9 cellular contexts compared by ENCODE assay signal in genomic region chr20:23086056-23086551, GRCh38. TPM values are rescaled to one million over a fixed set of nuclear protein-coding genes. Genes with fewer than 3 reads are reported as not detected.
DNase-seq lines count a peak whose midpoint lies in the region; ATAC-seq and TF ChIP-seq lines count a peak whose summit lies in the region.
"Had no signal": no experiment of that assay in that cellular context is flagged by ENCODE, and none has a peak within 500 bp of the region (broad histone marks: within the 10 kb centered on the region; RNA-seq: fewer than 3 reads in every experiment).

Gene CD93 (minus strand): TSS chr20:23086324. CDS start chr20:23086192, 132 bp downstream.

- 34 to 40% methylated on average over 9 to 27 of the region's 27 CpGs for WGBS in testis, 2 donors
- WGBS in endodermal cell (ENCODE audit: insufficient coverage in 1 of 2, insufficient read length in 1 of 2), 2 experiments: 91 to 93% methylated on average over 17 to 27 of the region's 27 CpGs

- H3K36me3 ChIP-seq in testis (ENCODE audit: low read depth, missing control alignments) (no peaks in the 10 kb centered on the region), endodermal cell (ENCODE audit: control insufficient read depth, insufficient read depth, low read length) (no peaks in the 10 kb centered on the region)

- ATAC-seq in activated T-cell treated with anti-CD3 and anti-CD28 coated beads, Interleukin-2, amount 50 U/mL, for 4 hours: peak; percentile 52 to 79
- peak; percentile 96 to 98 for ATAC-seq in activated T-cell treated with anti-CD3 and anti-CD28 coated beads, Interleukin-2, amount 50 U/mL, for 72 hours (replicated peaks in 1 of 2)
- peak; percentile 67 for ATAC-seq in left lobe of liver
- ATAC-seq in GM21619 (IDR thresholded peaks at IDR 0.05; ENCODE audit: unreplicated experiment): no peak

- peaks cover 2% of the 10 kb centered on the region for H3K27me3 Mint-ChIP-seq in activated T-cell treated with anti-CD3 and anti-CD28 coated beads, Interleukin-2, amount 50 U/mL, for 4 hours (ENCODE audit: low read depth)
- no peaks in the 10 kb centered on the region for H3K27me3 Mint-ChIP-seq in activated T-cell treated with anti-CD3 and anti-CD28 coated beads, Interleukin-2, amount 50 U/mL, for 72 hours (ENCODE audit: low read depth)
- H3K27me3 Mint-ChIP-seq in endodermal cell (ENCODE audit: insufficient read depth) (no peaks in the 10 kb centered on the region), nephron progenitor cell (ENCODE audit: low read depth, poor library complexity) (peaks cover 6% of the 10 kb centered on the region)

- intact Hi-C loops in testis (cut with DNase I; ENCODE audit: low total_unique reads): no loop called here

- TF ChIP-seq POLR2A in testis (IDR thresholded peaks at IDR 0.05): no peak

- TF ChIP-seq CTCF in testis (IDR thresholded peaks at IDR 0.05) (no peak), endodermal cell (conservative IDR thresholded peaks at IDR 0.05) (no peak), nephron progenitor cell (IDR thresholded peaks at IDR 0.05) (no peak)

- DNase-seq in activated T-cell treated with anti-CD3 and anti-CD28 coated beads, Interleukin-2, amount 50 U/mL, for 4 hours: no peak
- DNase-seq in activated T-cell treated with anti-CD3 and anti-CD28 coated beads, Interleukin-2, amount 50 U/mL, for 1 hour: no peak
- DNase-seq in activated T-cell treated with anti-CD3 and anti-CD28 coated beads, Interleukin-2, amount 50 U/mL, for 72 hours: peak; percentile 27 to 47
- DNase-seq in left lobe of liver (ENCODE audit: low spot score) (no peak), testis (peak; percentile 45), endodermal cell (no peak), nephron progenitor cell (no peak)

- H3K9ac ChIP-seq in endodermal cell (ENCODE audit: extremely low read depth, low read length, poor library complexity, severe bottlenecking): no peak within 1 kb of the TSS

- H3K4me1 Mint-ChIP-seq in activated T-cell treated with anti-CD3 and anti-CD28 coated beads, Interleukin-2, amount 50 U/mL, for 4 hours (ENCODE audit: low read depth): peaks cover 9% of the 10 kb centered on the region
- H3K4me1 Mint-ChIP-seq in activated T-cell treated with anti-CD3 and anti-CD28 coated beads, Interleukin-2, amount 50 U/mL, for 72 hours (ENCODE audit: low read depth): peaks cover 15% of the 10 kb centered on the region
- H3K4me1 Mint-ChIP-seq in endodermal cell (peaks cover 7% of the 10 kb centered on the region), nephron progenitor cell (peaks cover 50% of the 10 kb centered on the region)

- no peaks in the 10 kb centered on the region for H3K36me3 Mint-ChIP-seq in activated T-cell treated with anti-CD3 and anti-CD28 coated beads, Interleukin-2, amount 50 U/mL, for 4 hours (ENCODE audit: insufficient read depth)
- no peaks in the 10 kb centered on the region for H3K36me3 Mint-ChIP-seq in activated T-cell treated with anti-CD3 and anti-CD28 coated beads, Interleukin-2, amount 50 U/mL, for 72 hours (ENCODE audit: insufficient read depth in 2 of 2)
- H3K36me3 Mint-ChIP-seq in endodermal cell (ENCODE audit: low read depth) (no peaks in the 10 kb centered on the region), nephron progenitor cell (ENCODE audit: low read depth) (no peaks in the 10 kb centered on the region)

- no peaks in the 10 kb centered on the region for H3K27me3 ChIP-seq in testis
- H3K27me3 ChIP-seq in endodermal cell (ENCODE audit: control insufficient read depth, insufficient read depth, low read length, poor library complexity, severe bottlenecking): no peaks in the 10 kb centered on the region

- H3K9me3 Mint-ChIP-seq in activated T-cell treated with anti-CD3 and anti-CD28 coated beads, Interleukin-2, amount 50 U/mL, for 4 hours: no peaks in the 10 kb centered on the region
- no peaks in the 10 kb centered on the region for H3K9me3 Mint-ChIP-seq in activated T-cell treated with anti-CD3 and anti-CD28 coated beads, Interleukin-2, amount 50 U/mL, for 72 hours
- no peaks in the 10 kb centered on the region for H3K9me3 Mint-ChIP-seq in endodermal cell
- H3K9me3 Mint-ChIP-seq in nephron progenitor cell: no peaks in the 10 kb centered on the region

- H3K4me3 ChIP-seq in testis: peak within 1 kb of the TSS; percentile 33 to 56
- no peak within 1 kb of the TSS for H3K4me3 ChIP-seq in endodermal cell (ENCODE audit: low read length)

- peak within 1 kb of the TSS; percentile 25 for H3K27ac Mint-ChIP-seq in activated T-cell treated with anti-CD3 and anti-CD28 coated beads, Interleukin-2, amount 50 U/mL, for 72 hours
- H3K27ac Mint-ChIP-seq in endodermal cell (no peak within 1 kb of the TSS), nephron progenitor cell (no peak within 1 kb of the TSS)

- H3K9me3 ChIP-seq in testis: no peaks in the 10 kb centered on the region
- no peaks in the 10 kb centered on the region for H3K9me3 ChIP-seq in endodermal cell (ENCODE audit: control insufficient read depth, low read length)

- peak within 1 kb of the TSS; percentile 82 to 91 for H3K27ac ChIP-seq in testis
- H3K27ac ChIP-seq in endodermal cell (ENCODE audit: low read depth, low read length): no peak within 1 kb of the TSS
- H3K27ac ChIP-seq: C4-2B had no signal

- H3K4me1 ChIP-seq in testis (peaks cover 43% of the 10 kb centered on the region), endodermal cell (ENCODE audit: control insufficient read depth, insufficient read depth, low read length) (no peaks in the 10 kb centered on the region)

- H3K4me3 Mint-ChIP-seq in activated T-cell treated with anti-CD3 and anti-CD28 coated beads, Interleukin-2, amount 50 U/mL, for 4 hours: peak within 1 kb of the TSS; percentile 5
- peak within 1 kb of the TSS; percentile 66 to 80 for H3K4me3 Mint-ChIP-seq in activated T-cell treated with anti-CD3 and anti-CD28 coated beads, Interleukin-2, amount 50 U/mL, for 72 hours
- H3K4me3 Mint-ChIP-seq in endodermal cell (no peak within 1 kb of the TSS), nephron progenitor cell (no peak within 1 kb of the TSS)

RNA-seq across cellular contexts. Expression of gene CD93, which starts in this region (rescaled TPM):
- total RNA-seq in activated T-cell treated with anti-CD3 and anti-CD28 coated beads, Interleukin-2, amount 50 U/mL, for 4 hours: under 1 TPM; 0.18 to 0.76 (median 0.30) TPM
- total RNA-seq in activated T-cell treated with anti-CD3 and anti-CD28 coated beads, Interleukin-2, amount 50 U/mL, for 72 hours: 1 to 10 TPM in 1 of 2 donors, under 1 TPM in 1; 0.36 to 2.0 TPM
- total RNA-seq in left lobe of liver (4.8 TPM), testis (10 to 100 TPM in 1 of 2 donors, 1 to 10 TPM in 1; 9.4 to 14.2 TPM), endodermal cell (under 1 TPM in 1 of 2 donors, not detected in 1; 0.04 TPM)
- 14.8 TPM for polyA plus RNA-seq in testis (ENCODE audit: insufficient read depth, low read depth, low replicate concordance)
- 0.07 TPM for polyA plus RNA-seq in endodermal cell (2013, experiment 1 of 2)
- 0.04 TPM for polyA plus RNA-seq in endodermal cell (2013, experiment 2 of 2)

Comparison
In these comparisons a context has a peak if more than half of its experiments do, and no peak if none do; other contexts are left out.
1. DNase-seq: peak in activated T-cell treated with anti-CD3 and anti-CD28 coated beads, Interleukin-2, amount 50 U/mL, for 72 hours (2 of 2) and testis (single experiment); none in activated T-cell treated with anti-CD3 and anti-CD28 coated beads, Interleukin-2, amount 50 U/mL, for 4 hours (single experiment), activated T-cell treated with anti-CD3 and anti-CD28 coated beads, Interleukin-2, amount 50 U/mL, for 1 hour (single experiment), left lobe of liver (single experiment), endodermal cell (single experiment) and nephron progenitor cell (single experiment).
2. Peak in ATAC-seq in activated T-cell treated with anti-CD3 and anti-CD28 coated beads, Interleukin-2, amount 50 U/mL, for 4 hours; RNA of the gene not detected or under 1 TPM.
3. H3K4me3 Mint-ChIP-seq: peak in activated T-cell treated with anti-CD3 and anti-CD28 coated beads, Interleukin-2, amount 50 U/mL, for 4 hours (single experiment) and activated T-cell treated with anti-CD3 and anti-CD28 coated beads, Interleukin-2, amount 50 U/mL, for 72 hours (2 of 2); none in endodermal cell (single experiment) and nephron progenitor cell (single experiment).